ENCODE assay signal across 1 cellular context in the genomic region with DNA sequence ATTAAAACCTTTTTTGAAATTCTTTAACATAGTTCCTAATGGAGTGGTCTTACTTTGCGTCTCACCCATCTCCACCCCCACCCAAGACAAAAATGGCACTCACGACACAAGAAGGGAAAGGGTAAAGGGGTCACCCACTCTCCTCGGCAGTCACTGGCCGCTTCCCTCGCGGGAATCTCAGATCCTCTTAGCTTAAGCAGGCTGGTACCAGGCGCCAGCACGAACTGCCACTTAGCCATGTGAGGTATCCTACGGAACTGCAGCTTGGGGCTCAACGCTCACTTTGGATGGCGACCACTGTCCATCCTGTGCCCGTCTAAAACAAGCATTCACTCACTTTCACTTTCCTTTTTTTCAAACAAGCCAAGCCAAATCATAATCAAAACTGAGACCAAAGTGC.
A peak's percentile ranks its signal among the peaks of the same experiment; 100 is the strongest.
TF ChIP-seq lines count a peak whose summit lies in the region.

No MANE protein-coding gene starts in this region.

TF ChIP-seq in K562, 482 proteins besides CTCF, POLR2A, EP300 and RAD21:
- TF ChIP-seq RB1 (IDR thresholded peaks at IDR 0.05; ENCODE audit: low read depth) = 0 out of 2 replicates have a peak, but pooled peaks have one; percentile 43
- TF ChIP-seq HSF4 (CRISPR knock-in tag; IDR thresholded peaks at IDR 0.05; ENCODE audit: borderline replicate concordance) = no peak
- TF ChIP-seq RBFOX2 (IDR thresholded peaks at IDR 0.05; ENCODE audit: low read depth, low read length) = peak; percentile 20; the same call in 1 of the 2 replicates
